Comparison of ENCODE assay signal across 8 cellular contexts in the genomic region with DNA sequence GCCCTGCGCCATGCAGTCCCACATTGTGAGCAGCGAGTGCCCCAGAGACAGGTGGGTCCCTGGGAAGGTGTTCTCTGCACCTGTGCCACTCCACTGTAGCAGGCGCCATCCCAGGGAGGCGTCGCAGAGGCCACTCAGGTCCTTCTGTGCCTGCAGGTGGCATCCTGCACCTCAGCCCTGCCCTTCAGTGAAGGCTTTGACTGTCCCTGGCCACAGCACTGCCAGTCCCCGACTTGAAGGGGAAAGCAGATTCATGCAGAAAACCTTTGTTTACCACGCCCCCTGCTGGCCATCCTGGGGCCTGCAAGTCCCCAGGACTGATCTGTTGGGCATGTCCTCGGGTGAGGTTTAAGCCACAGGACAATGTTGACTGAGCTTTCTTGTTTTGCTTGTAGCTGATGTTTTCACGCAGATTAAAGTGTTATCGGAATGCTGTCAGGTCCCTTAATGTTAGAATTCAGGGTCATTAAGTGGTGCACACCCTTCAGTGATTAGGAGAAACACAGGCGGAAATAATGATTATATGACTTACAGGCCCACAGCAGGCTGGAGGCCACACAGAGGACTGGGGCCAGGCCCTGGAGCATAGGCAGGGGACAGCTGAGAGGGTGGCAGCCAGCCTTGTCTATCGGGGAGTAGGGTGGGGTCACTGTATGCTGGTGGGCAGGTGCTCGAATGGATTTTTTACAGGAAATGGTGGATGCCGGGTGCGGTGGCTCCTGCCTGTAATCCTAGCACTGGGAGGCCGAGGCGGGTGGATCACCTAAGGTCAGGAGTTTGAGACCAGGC. TPM values are rescaled to one million over a fixed set of nuclear protein-coding genes. Genes with fewer than 3 reads are reported as not detected.
DNase-seq lines count a peak whose midpoint lies in the region; ATAC-seq, FAIRE-seq and TF ChIP-seq lines count a peak whose summit lies in the region.

No MANE protein-coding gene starts in this region.

- ATAC-seq in GM19397 (IDR thresholded peaks at IDR 0.05; ENCODE audit: unreplicated experiment) (peak; percentile 40), HG02623 (IDR thresholded peaks at IDR 0.05; ENCODE audit: unreplicated experiment) (no peak)

- peaks cover 24% of the 10 kb centered on the region for H3K36me3 ChIP-seq in mammary epithelial cell (ENCODE audit: insufficient read depth, low read length)
- peaks cover 0 to 38% of the 10 kb centered on the region in 2 experiments for H3K36me3 ChIP-seq in keratinocyte (ENCODE audit: control insufficient read depth in 2 of 2, extremely low read depth in 1 of 2, insufficient read depth in 2 of 2, low read length in 2 of 2)

- intact Hi-C loops in mammary epithelial cell (cut with micrococcal nuclease): loop anchor here (1.0 to 10.0 kb wide), 6 partner anchors 14 to 594 kb away; a partner anchor contains a TSS

- peak; percentile 86 for FAIRE-seq in keratinocyte (lab: Jason Lieb, UNC)

- TF ChIP-seq CTCF in AG10803 (conservative IDR thresholded peaks at IDR 0.05; ENCODE audit: low read length): peak; percentile 96
- peak; percentile 94 to 98 for TF ChIP-seq CTCF in mammary epithelial cell (conservative IDR thresholded peaks at IDR 0.05 in 1 of 2, IDR thresholded peaks at IDR 0.05 in 1 of 2; ENCODE audit: extremely low read depth in 1 of 2, insufficient read depth in 1 of 2, low read depth in 1 of 2, low read length in 2 of 2)
- TF ChIP-seq CTCF in keratinocyte (optimal IDR thresholded peaks at IDR 0.05 in 1 of 3, IDR thresholded peaks at IDR 0.05 in 1 of 3, conservative IDR thresholded peaks at IDR 0.05 in 1 of 3; ENCODE audit: extremely low read depth in 1 of 3, insufficient read depth in 2 of 3, low read length in 3 of 3): peak in 2 of 3 experiments; percentile 97 to 100

- H3K4me1 ChIP-seq in mammary epithelial cell (ENCODE audit: insufficient read depth, low read length) (peaks cover 54% of the 10 kb centered on the region), keratinocyte (ENCODE audit: control insufficient read depth, extremely low read depth, insufficient read depth, low read length) (peaks cover 45% of the 10 kb centered on the region)

- WGBS in mammary epithelial cell (ENCODE audit: low coverage, missing lambda C conversion rate): 59% methylated on average over 15 of the region's 17 CpGs

- H2AFZ ChIP-seq in mammary epithelial cell (ENCODE audit: low read depth, low read length) (no peak overlapping the region), keratinocyte (ENCODE audit: control insufficient read depth, low read length) (peak overlapping the region; percentile 40)

- H3K27ac ChIP-seq in mammary epithelial cell (ENCODE audit: insufficient read depth, low read depth, low read length) (peak overlapping the region; percentile 49), keratinocyte (ENCODE audit: control insufficient read depth, insufficient read depth, low read length) (peak overlapping the region; percentile 86)

- peaks cover 4% of the 10 kb centered on the region for H3K9me1 ChIP-seq in keratinocyte (ENCODE audit: control insufficient read depth, extremely low read depth, insufficient read depth, low read length)

- no peaks in the 10 kb centered on the region for H4K20me1 ChIP-seq in mammary epithelial cell (ENCODE audit: insufficient read depth, low read length)
- H4K20me1 ChIP-seq in keratinocyte (ENCODE audit: control insufficient read depth, extremely low read depth, insufficient read depth, low read length): peaks cover 8% of the 10 kb centered on the region

- H3K27me3 ChIP-seq in mammary epithelial cell (ENCODE audit: insufficient read depth, low read length): no peaks in the 10 kb centered on the region
- no peaks in the 10 kb centered on the region for H3K27me3 ChIP-seq in keratinocyte (ENCODE audit: control insufficient read depth, extremely low read depth, insufficient read depth, low read length)

- no peaks in the 10 kb centered on the region for H3K9me3 ChIP-seq in mammary epithelial cell (replicated peaks; ENCODE audit: insufficient read depth, low read length)
- H3K9me3 ChIP-seq in keratinocyte (ENCODE audit: control insufficient read depth, low read depth, low read length): no peaks in the 10 kb centered on the region

- no peak overlapping the region for H3K4me3 ChIP-seq in AG10803 (ENCODE audit: low read length)
- no peak overlapping the region for H3K4me3 ChIP-seq in mammary epithelial cell (replicated peaks in 1 of 3; ENCODE audit: insufficient read depth in 1 of 3, low read depth in 2 of 3, low read length in 3 of 3)
- no peak overlapping the region for H3K4me3 ChIP-seq in keratinocyte (ENCODE audit: control insufficient read depth in 2 of 3, extremely low read depth in 1 of 3, insufficient read depth in 2 of 3, low read depth in 1 of 3, low read length in 3 of 3)

- dilution Hi-C loops in mammary epithelial cell (cut with HindIII; ENCODE audit: low sequenced_read_pairs): no loop called here
- dilution Hi-C loops in keratinocyte (cut with MboI; ENCODE audit: extremely low pct_ligation_motif_present, low sequenced_read_pairs): no loop called here

- H3K4me2 ChIP-seq in mammary epithelial cell (ENCODE audit: insufficient read depth, low read depth, low read length) (no peak overlapping the region), keratinocyte (ENCODE audit: control insufficient read depth, extremely low read depth, insufficient read depth, low read depth, low read length) (peak overlapping the region; percentile 62)

- DNase-seq in AG10803 (ENCODE audit: low read depth): peak; percentile 76
- peak; percentile 90 for DNase-seq in NCI-H2196 (lab: John Stamatoyannopoulos, UW; ENCODE audit: unreplicated experiment)
- peak; percentile 88 for DNase-seq in activated CD4-positive, CD25-positive, alpha-beta regulatory T cell treated with anti-CD3 and anti-CD28 coated beads, Interleukin-2, amount 50 U/mL, for 16 hours (ENCODE audit: low read depth, low spot score)
- peak; percentile 67 for DNase-seq in mammary epithelial cell
- DNase-seq in keratinocyte (ENCODE audit: low read depth, low spot score): peak; percentile 66
- peak; percentile 81 to 90 (median 83) for DNase-seq in stimulated activated CD4-positive, alpha-beta T cell treated with anti-CD3 and anti-CD28 coated beads, Interleukin-1b, Interleukin-23, amount 100 ng/mL, for 24 hours (ENCODE audit: low read depth in 4 of 4, low spot score in 1 of 4)

- CTCF ChIA-PET in mammary epithelial cell (lab: Charles Lee; ENCODE audit: low non-redundant PET): interaction anchor here (0.7 kb wide), 1 partner anchor 239 kb away, joined by 3 read pairs; no protein-coding TSS in a partner anchor

- H3K79me2 ChIP-seq in mammary epithelial cell (ENCODE audit: insufficient read depth, low read length) (peaks cover 86% of the 10 kb centered on the region), keratinocyte (ENCODE audit: control insufficient read depth, insufficient read depth, low read length) (peaks cover 65% of the 10 kb centered on the region)

- H3K9ac ChIP-seq in mammary epithelial cell (ENCODE audit: insufficient read depth, low read length) (no peak overlapping the region), keratinocyte (ENCODE audit: control insufficient read depth, extremely low read depth, insufficient read depth, low read length) (peak overlapping the region; percentile 61)

- in situ Hi-C loops in mammary epithelial cell (cut with MboI; ENCODE audit: low sequenced_read_pairs in 2 of 2): loop anchor here in 1 of 2 donors (25.0 kb wide), 2 partner anchors 161 to 461 kb away; no protein-coding TSS in a partner anchor

- BruUV-seq in mammary epithelial cell (replicated peaks; lab: Mats Ljungman, UMichigan): no TSS peak

RNA-seq across cellular contexts. Expression of a gene that starts 5.0 kb away (rescaled TPM):
- total RNA-seq in mammary epithelial cell: 10 to 100 TPM in 1 of 2 donors, 1 to 10 TPM in 1; 2.3 to 73.0 TPM
- polyA plus RNA-seq in mammary epithelial cell (46.9 TPM), keratinocyte (4.3 to 31.4 TPM (median 19.1 TPM) in 3 replicates)
- polyA minus RNA-seq in mammary epithelial cell (103 TPM), keratinocyte (3.8 to 33.5 TPM (median 10.3 TPM) in 3 replicates)
- 0.94 TPM for polyA plus RNA-seq in keratinocyte (2011; ENCODE audit: low read depth)
- polyA plus RNA-seq in keratinocyte (2011; cell fraction: cytosol; rRNA removed): 7.5 and 8.6 TPM in 2 replicates
- 13.9 and 19.4 TPM in 2 replicates for polyA plus RNA-seq in keratinocyte (2011; cell fraction: nucleus; rRNA removed)
- 2.1 and 37.1 TPM in 2 replicates for polyA plus RNA-seq in keratinocyte (2012; ENCODE audit: low replicate concordance)
- 5.8 TPM for polyA minus RNA-seq in keratinocyte (2011; cell fraction: cytosol; rRNA and poly(A)+ RNA removed)
- polyA minus RNA-seq in keratinocyte (2011; cell fraction: nucleus; rRNA and poly(A)+ RNA removed): 4.2 and 4.9 TPM in 2 replicates

RNA-seq across cellular contexts. Expression of a gene that starts 5.2 kb away (rescaled TPM):
- total RNA-seq in mammary epithelial cell: 10 to 100 TPM; 31.7 to 52.7 TPM
- polyA plus RNA-seq in mammary epithelial cell: 21.5 TPM
- 15.1 TPM for polyA minus RNA-seq in mammary epithelial cell
- polyA plus RNA-seq in keratinocyte: 11.7 to 30.0 TPM (median 15.3 TPM) in 3 replicates
- 2.8 TPM for polyA plus RNA-seq in keratinocyte (2011; ENCODE audit: low read depth)
- 12.4 and 25.7 TPM in 2 replicates for polyA plus RNA-seq in keratinocyte (2011; cell fraction: cytosol; rRNA removed)
- polyA plus RNA-seq in keratinocyte (2011; cell fraction: nucleus; rRNA removed): 28.0 and 46.3 TPM in 2 replicates
- 16.9 and 20.4 TPM in 2 replicates for polyA plus RNA-seq in keratinocyte (2012; ENCODE audit: low replicate concordance)
- 11.0 to 21.0 TPM (median 16.6 TPM) in 3 replicates for polyA minus RNA-seq in keratinocyte
- polyA minus RNA-seq in keratinocyte (2011; cell fraction: cytosol; rRNA and poly(A)+ RNA removed): 50.3 TPM
- 24.2 and 26.2 TPM in 2 replicates for polyA minus RNA-seq in keratinocyte (2011; cell fraction: nucleus; rRNA and poly(A)+ RNA removed)

RNA-seq across cellular contexts. Expression of a gene that starts 14.2 kb away (rescaled TPM):
- total RNA-seq in mammary epithelial cell: 10 to 100 TPM; 38.0 to 55.7 TPM
- polyA plus RNA-seq in mammary epithelial cell (71.1 TPM), keratinocyte (52.1 to 90.6 TPM (median 77.1 TPM) in 3 replicates)
- polyA minus RNA-seq in mammary epithelial cell (46.8 TPM), keratinocyte (14.2 to 44.1 TPM (median 24.5 TPM) in 3 replicates)
- polyA plus RNA-seq in keratinocyte (2011; ENCODE audit: low read depth): 90.5 TPM
- 49.3 and 96.3 TPM in 2 replicates for polyA plus RNA-seq in keratinocyte (2011; cell fraction: cytosol; rRNA removed)
- 55.1 and 65.4 TPM in 2 replicates for polyA plus RNA-seq in keratinocyte (2011; cell fraction: nucleus; rRNA removed)
- polyA plus RNA-seq in keratinocyte (2012; ENCODE audit: low replicate concordance): 51.6 and 51.8 TPM in 2 replicates
- polyA minus RNA-seq in keratinocyte (2011; cell fraction: cytosol; rRNA and poly(A)+ RNA removed): 50.6 TPM
- 22.2 and 27.8 TPM in 2 replicates for polyA minus RNA-seq in keratinocyte (2011; cell fraction: nucleus; rRNA and poly(A)+ RNA removed)

RNA-seq across cellular contexts. Expression of a gene that starts 42.2 kb away (rescaled TPM):
- total RNA-seq in mammary epithelial cell: 1 to 10 TPM; 3.3 to 3.7 TPM
- polyA plus RNA-seq in mammary epithelial cell (0.63 TPM), keratinocyte (0.50 to 0.99 TPM (median 0.75 TPM) in 3 replicates)
- polyA minus RNA-seq in mammary epithelial cell (not detected), keratinocyte (0.40 to 3.1 TPM (median 0.64 TPM) in 3 replicates)
- 0.64 TPM for polyA plus RNA-seq in keratinocyte (2011; ENCODE audit: low read depth)
- polyA plus RNA-seq in keratinocyte (2011; cell fraction: cytosol; rRNA removed): 0.21 and 1.1 TPM in 2 replicates
- polyA plus RNA-seq in keratinocyte (2011; cell fraction: nucleus; rRNA removed): 1.1 and 1.7 TPM in 2 replicates
- polyA plus RNA-seq in keratinocyte (2012; ENCODE audit: low replicate concordance): 0.88 and 1.4 TPM in 2 replicates
- 4.8 TPM for polyA minus RNA-seq in keratinocyte (2011; cell fraction: cytosol; rRNA and poly(A)+ RNA removed)
- polyA minus RNA-seq in keratinocyte (2011; cell fraction: nucleus; rRNA and poly(A)+ RNA removed): 1.1 and 1.2 TPM in 2 replicates
